ENCODE assay signal across 13 cellular contexts in the genomic region with DNA sequence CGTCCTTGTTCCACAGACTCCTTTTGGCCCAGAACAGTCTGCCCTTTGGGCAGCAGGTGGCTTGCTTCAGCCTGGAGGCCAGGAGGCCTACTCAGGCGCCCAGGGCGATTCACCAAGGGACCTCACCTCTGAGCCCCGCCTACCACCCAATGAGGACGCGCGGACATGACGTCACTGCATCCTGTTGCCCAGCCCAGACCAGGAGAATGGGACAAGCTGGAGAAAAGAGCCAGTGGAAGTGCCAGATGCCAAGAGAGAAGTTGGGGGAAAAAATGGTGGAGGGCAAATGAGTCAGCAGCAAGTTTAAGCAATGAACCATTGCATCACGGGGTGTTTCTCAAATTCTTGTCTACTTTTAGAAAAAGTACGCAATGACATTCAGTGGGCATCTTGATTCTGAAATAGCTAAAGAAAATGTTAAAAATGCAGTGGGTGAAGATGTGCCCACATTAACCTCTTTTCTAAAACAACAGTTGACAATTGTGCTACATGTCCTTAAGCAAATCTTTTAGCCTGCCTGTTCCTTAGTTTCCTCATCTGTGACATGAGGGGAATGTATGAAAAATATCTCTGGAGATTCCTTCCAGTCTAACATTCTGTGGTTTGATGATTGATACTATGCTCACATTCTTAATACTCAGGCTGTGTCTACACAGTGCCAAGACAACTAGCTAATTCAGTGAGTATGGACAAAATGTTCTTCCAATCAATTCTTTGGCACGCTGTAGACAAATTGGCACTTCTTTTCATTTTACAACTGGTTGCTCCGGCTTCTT. TPM values are rescaled to one million over a fixed set of nuclear protein-coding genes. Genes with fewer than 3 reads are reported as not detected.
A peak's percentile ranks its signal among the peaks of the same experiment; 100 is the strongest.
DNase-seq lines count a peak whose midpoint lies in the region; ATAC-seq, FAIRE-seq and TF ChIP-seq lines count a peak whose summit lies in the region.
"Had no signal": no experiment of that assay in that cellular context is flagged by ENCODE, and none has a peak within 500 bp of the region (broad histone marks: within the 10 kb centered on the region; RNA-seq: fewer than 3 reads in every experiment).

No MANE protein-coding gene starts in this region.

- no peak for ATAC-seq in HepG2

- TF ChIP-seq RAD21 in HepG2 (CRISPR knock-in tag; IDR thresholded peaks at IDR 0.05), result no peak

- H3K27me3 ChIP-seq in MG63, result no peaks in the 10 kb centered on the region
- no peaks in the 10 kb centered on the region for H3K27me3 ChIP-seq in mammary epithelial cell (ENCODE audit: insufficient read depth, low read length)
- peaks cover 5 to 52% of the 10 kb centered on the region in 2 experiments; a peak in 3 of 5 replicates for H3K27me3 ChIP-seq in HepG2 (ENCODE audit: control insufficient read depth in 1 of 2, insufficient read depth in 2 of 2, low read length in 2 of 2)

- CTCF ChIA-PET in mammary epithelial cell (lab: Charles Lee; ENCODE audit: low non-redundant PET) (interaction anchor here (0.6 kb wide), 1 partner anchor 16 kb away, joined by 4 read pairs; no protein-coding TSS in a partner anchor), HepG2 (lab: Yijun Ruan, JAX; ENCODE audit: low intra/inter-chr PET ratio, low total read pairs) (no interaction called here)

- FAIRE-seq in HepG2 (lab: Jason Lieb, UNC), result no peak

- DNase-seq in AG09309 (ENCODE audit: low read depth) (peak; percentile 54), MG63 (peak; percentile 87), mammary epithelial cell (peak; percentile 96), HepG2 (ENCODE audit: low spot score) (no peak), NCI-H146 (lab: John Stamatoyannopoulos, UW) (no peak), NCI-H1930 (lab: John Stamatoyannopoulos, UW) (no peak), caudate nucleus (lab: John Stamatoyannopoulos, UW) (no peak)
- no peak for DNase-seq in activated naive CD4-positive, alpha-beta T cell treated with Interleukin-2 at 50 U/mL for 16 hours
- DNase-seq: C1 segment of cervical spinal cord, hypothalamus, NCI-H2081 treated with DMSO at 0.1 percent for 48 hours had no signal

- 11% methylated on average over 12 of the region's 12 CpGs for WGBS in mammary epithelial cell (ENCODE audit: low coverage, missing lambda C conversion rate)
- whole genome bisulfite sequencing in HepG2 (ENCODE audit: low lambda C conversion rate), result 67% methylated on average over 12 of the region's 12 CpGs

- TF ChIP-seq EP300 in HepG2 (IDR thresholded peaks at IDR 0.05; ENCODE audit: low read depth in 2 of 2, low read length in 2 of 2) (no peak), HepG2 (CRISPR knock-in tag; IDR thresholded peaks at IDR 0.05; ENCODE audit: borderline replicate concordance) (no peak)

- H3K4me3 ChIP-seq in AG09309 (ENCODE audit: control insufficient read depth, low read depth, low read length) (no peak overlapping the region), MG63 (no peak overlapping the region), mammary epithelial cell (replicated peaks in 1 of 3; ENCODE audit: insufficient read depth in 1 of 3, low read depth in 2 of 3, low read length in 3 of 3) (no peak overlapping the region), HepG2 (replicated peaks in 1 of 3; ENCODE audit: insufficient read depth in 1 of 3, low read depth in 2 of 3, low read length in 3 of 3) (no peak overlapping the region)
- H3K4me3 ChIP-seq: cardiac muscle cell had no signal

- peak overlapping the region; percentile 51 for H3K9ac ChIP-seq in mammary epithelial cell (ENCODE audit: insufficient read depth, low read length)
- H3K9ac ChIP-seq in HepG2 (ENCODE audit: insufficient read depth, low read depth, low read length), result no peak overlapping the region

- POLR2A ChIA-PET in HepG2 (lab: Yijun Ruan, JAX), result no interaction called here

- TSS peak; percentile 88 for BruUV-seq in mammary epithelial cell (replicated peaks; lab: Mats Ljungman, UMichigan)
- BruUV-seq in HepG2 (replicated peaks; lab: Mats Ljungman, UMichigan), result no TSS peak

- peaks cover 43% of the 10 kb centered on the region for H3K4me1 ChIP-seq in mammary epithelial cell (ENCODE audit: insufficient read depth, low read length)
- 0 out of 2 replicates have a peak, but pooled peaks cover under 1% of the 10 kb centered on the region for H3K4me1 ChIP-seq in HepG2 (ENCODE audit: insufficient read depth, low read length)

- H4K20me1 ChIP-seq in mammary epithelial cell (ENCODE audit: insufficient read depth, low read length), result no peaks in the 10 kb centered on the region
- H4K20me1 ChIP-seq in HepG2 (ENCODE audit: insufficient read depth, low read length), result no peaks in the 10 kb centered on the region

- H3K36me3 ChIP-seq in MG63 (no peaks in the 10 kb centered on the region), mammary epithelial cell (ENCODE audit: insufficient read depth, low read length) (no peaks in the 10 kb centered on the region), HepG2 (replicated peaks in 1 of 2; ENCODE audit: control insufficient read depth in 1 of 2, insufficient read depth in 2 of 2, low read length in 2 of 2) (no peaks in the 10 kb centered on the region)
- H3K36me3 ChIP-seq: cardiac muscle cell had no signal

- TF ChIP-seq CTCF in AG09309 (IDR thresholded peaks at IDR 0.05; ENCODE audit: control insufficient read depth, insufficient read depth, low read depth, low read length, missing control alignments), result no peak
- no peak for TF ChIP-seq CTCF in mammary epithelial cell (conservative IDR thresholded peaks at IDR 0.05 in 1 of 2, IDR thresholded peaks at IDR 0.05 in 1 of 2; ENCODE audit: extremely low read depth in 1 of 2, insufficient read depth in 1 of 2, low read depth in 1 of 2, low read length in 2 of 2)
- no peak for TF ChIP-seq CTCF in HepG2 (CRISPR knock-in tag; IDR thresholded peaks at IDR 0.05)

- dilution Hi-C loops in mammary epithelial cell (cut with HindIII; ENCODE audit: low sequenced_read_pairs), result loop anchor here (5.0 to 25.0 kb wide), 2 partner anchors 35 to 505 kb away; no protein-coding TSS in a partner anchor

- H3K79me2 ChIP-seq in mammary epithelial cell (ENCODE audit: insufficient read depth, low read length), result no peaks in the 10 kb centered on the region
- no peaks in the 10 kb centered on the region for H3K79me2 ChIP-seq in HepG2 (ENCODE audit: insufficient read depth, low read length)

- H3K9me3 ChIP-seq in MG63 (no peaks in the 10 kb centered on the region), mammary epithelial cell (replicated peaks; ENCODE audit: insufficient read depth, low read length) (no peaks in the 10 kb centered on the region), HepG2 (ENCODE audit: low read length) (no peaks in the 10 kb centered on the region)

- peak overlapping the region; percentile 69 for H3K4me2 ChIP-seq in mammary epithelial cell (ENCODE audit: insufficient read depth, low read depth, low read length)
- H3K4me2 ChIP-seq in HepG2 (ENCODE audit: low read depth, low read length), result no peak overlapping the region

- H2AFZ ChIP-seq in mammary epithelial cell (ENCODE audit: low read depth, low read length) (peak overlapping the region; percentile 59), HepG2 (ENCODE audit: low read length) (no peak overlapping the region)

- in situ Hi-C loops in mammary epithelial cell (cut with MboI; ENCODE audit: low sequenced_read_pairs in 2 of 2), result loop anchor here in 1 of 2 donors (25.0 kb wide), 1 partner anchor 505 kb away; no protein-coding TSS in a partner anchor
- in situ Hi-C loops in HepG2 (cut with HindIII; ENCODE audit: extremely low pct_ligation_motif_present, low pct_unique_long_range_greater_than_20kb), result no loop called here

- H3K27ac ChIP-seq in mammary epithelial cell (ENCODE audit: insufficient read depth, low read depth, low read length) (peak overlapping the region; percentile 92), HepG2 (ENCODE audit: extremely low read length, insufficient read depth, low read length) (no peak overlapping the region), caudate nucleus (ENCODE audit: low read depth, low read length) (no peak overlapping the region)
- H3K27ac ChIP-seq: cardiac muscle cell had no signal

- intact Hi-C loops in mammary epithelial cell (cut with micrococcal nuclease) (loop anchor here (2.0 kb wide), 1 partner anchor 106 kb away; no protein-coding TSS in a partner anchor), HepG2 (cut with micrococcal nuclease; ENCODE audit: unreplicated experiment) (loop anchor here (10.0 kb wide), 1 partner anchor 712 kb away; no protein-coding TSS in a partner anchor)

- no peak for TF ChIP-seq POLR2A in HepG2 (IDR thresholded peaks at IDR 0.05; ENCODE audit: insufficient read depth in 1 of 2, low read depth in 2 of 2, low read length in 2 of 2)

TF ChIP-seq in HepG2, 621 proteins besides CTCF, POLR2A, EP300 and RAD21 (continues in another document):
- TF ChIP-seq CREB1 (IDR thresholded peaks at IDR 0.05) (peak; percentile 91), CREB1 (CRISPR knock-in tag; IDR thresholded peaks at IDR 0.05) (no peak), ATF7 (IDR thresholded peaks at IDR 0.05) (peak; percentile 92), ATF7 (CRISPR knock-in tag; IDR thresholded peaks at IDR 0.05) (no peak), SP1 (IDR thresholded peaks at IDR 0.05) (no peak), SP1 (CRISPR knock-in tag; IDR thresholded peaks at IDR 0.05) (no peak)

RNA-seq across cellular contexts. Expression of a gene that starts 23.9 kb away (rescaled TPM):
- total RNA-seq in MG63 (2014; rRNA removed; shearing (Covaris generic); ENCODE audit: low replicate concordance), result not detected in 2 replicates
- total RNA-seq in mammary epithelial cell, result 1 to 10 TPM in 1 of 2 donors, not detected in 1; 1.0 TPM
- 0.03 TPM for polyA plus RNA-seq in mammary epithelial cell
- polyA minus RNA-seq in mammary epithelial cell, result not detected
- not detected in 2 replicates for total RNA-seq in HepG2 (2016; rRNA removed; fragmentation: Illumina TruSeq; extraction: Trizol)
- total RNA-seq in HepG2 (2016; cell fraction: cytosol; rRNA removed; fragmentation: Illumina TruSeq; extraction: Trizol; ENCODE audit: low read depth), result not detected in 2 replicates
- total RNA-seq in HepG2 (2016; cell fraction: insoluble cytoplasmic fraction; rRNA removed; fragmentation: Illumina TruSeq; extraction: Trizol), result not detected in 2 replicates
- not detected in 2 replicates for total RNA-seq in HepG2 (2016; cell fraction: membrane; rRNA removed; fragmentation: Illumina TruSeq; extraction: Trizol)
- not detected in 2 replicates for total RNA-seq in HepG2 (2016; cell fraction: nucleus; rRNA removed; fragmentation: Illumina TruSeq; extraction: Trizol)
- polyA plus RNA-seq in HepG2 (2011; rRNA removed), result 0.04 and 0.05 TPM in 2 replicates
- 0.01 and 0.03 TPM in 2 replicates for polyA plus RNA-seq in HepG2 (2011; cell fraction: cytosol; rRNA removed)
- polyA plus RNA-seq in HepG2 (2011; cell fraction: nucleus; rRNA removed), result not detected in 2 replicates
- 0.09 and 0.12 TPM in 2 replicates for polyA plus RNA-seq in HepG2 (2012)
- not detected in 2 replicates for polyA plus RNA-seq in HepG2 (2016; cell fraction: cytosol; fragmentation: Illumina TruSeq; extraction: Trizol; ENCODE audit: low read depth)
- not detected in 2 replicates for polyA plus RNA-seq in HepG2 (2016; cell fraction: insoluble cytoplasmic fraction; fragmentation: Illumina TruSeq; extraction: Trizol; ENCODE audit: low read depth)
- not detected in 2 replicates for polyA plus RNA-seq in HepG2 (2016; cell fraction: membrane; fragmentation: Illumina TruSeq; extraction: Trizol; ENCODE audit: low read depth)
- polyA plus RNA-seq in HepG2 (2016; cell fraction: nucleus; fragmentation: Illumina TruSeq; extraction: Trizol; ENCODE audit: insufficient read depth, low read depth), result not detected in 2 replicates
- polyA minus RNA-seq in HepG2 (2011; rRNA and poly(A)+ RNA removed; ENCODE audit: low replicate concordance), result not detected in 2 replicates
- polyA minus RNA-seq in HepG2 (2011; cell fraction: cytosol; rRNA and poly(A)+ RNA removed), result not detected in 2 replicates
- polyA minus RNA-seq in HepG2 (2011; cell fraction: nucleus; rRNA and poly(A)+ RNA removed), result not detected in 2 replicates
- total RNA-seq: activated CD8-positive, alpha-beta memory T cell treated with anti-CD3 and anti-CD28 coated beads for 36 hours; cardiac muscle cell had no signal
- polyA plus RNA-seq: cardiac muscle cell had no signal

Comparison
In these comparisons a context has a peak if more than half of its experiments do, and no peak if none do; other contexts are left out.
1. DNase-seq: peak in AG09309 (single experiment), MG63 (single experiment) and mammary epithelial cell (single experiment); none in HepG2 (single experiment), NCI-H146 (single experiment), NCI-H1930 (0 of 2), activated naive CD4-positive, alpha-beta T cell treated with Interleukin-2 at 50 U/mL for 16 hours (single experiment) and caudate nucleus (0 of 61).